ENCODE assay signal across 12 cellular contexts in genomic region chr7:111438369-111439289, GRCh38.
DNase-seq lines count a peak whose midpoint lies in the region; ATAC-seq, FAIRE-seq and TF ChIP-seq lines count a peak whose summit lies in the region.
"Had no signal": no experiment of that assay in that cellular context is flagged by ENCODE, and none has a peak within 500 bp of the region (broad histone marks: within the 10 kb centered on the region; RNA-seq: fewer than 3 reads in every experiment).

No MANE protein-coding gene starts in this region.

- no peaks in the 10 kb centered on the region for H3K27me3 ChIP-seq in right cardiac atrium (ENCODE audit: control insufficient read depth, insufficient read depth)

- DNase-seq in right cardiac atrium (no peak), left ventricle myocardium superior (no peak), astrocyte of the cerebellum (ENCODE audit: low read depth) (peak; percentile 36), hepatic stellate cell (ENCODE audit: low spot score) (peak; percentile 45), left lobe of liver (ENCODE audit: low spot score) (no peak), NCI-H2196 (lab: John Stamatoyannopoulos, UW; ENCODE audit: unreplicated experiment) (no peak), GM12892 (ENCODE audit: insufficient read length) (no peak)
- DNase-seq: activated CD4-positive, alpha-beta T cell treated with anti-CD3 and anti-CD28 coated beads, Interleukin-2, amount 10 ng/mL, durations not matched to agents 7 days and 5 days; NCI-H2171; SHP77 treated with DMSO at 0.1 percent for 48 hours had no signal

- H3K9me3 ChIP-seq in right cardiac atrium (ENCODE audit: control insufficient read depth, low read length) = no peaks in the 10 kb centered on the region

- H3K27ac ChIP-seq in right cardiac atrium (ENCODE audit: low read length) = no peak overlapping the region
- H3K27ac ChIP-seq: skin epidermis had no signal

- TF ChIP-seq CTCF in astrocyte of the cerebellum (IDR thresholded peaks at IDR 0.05; ENCODE audit: low read depth, low read length, missing control alignments) = no peak

- in situ Hi-C loops in astrocyte of the cerebellum (cut with HindIII; ENCODE audit: low sequenced_read_pairs) = no loop called here

- ATAC-seq in right cardiac atrium = peak; percentile 43 to 59
- ATAC-seq in left ventricle myocardium superior = no peak
- no peak for ATAC-seq in left lobe of liver
- no peak for ATAC-seq in GM18907 (IDR thresholded peaks at IDR 0.05; ENCODE audit: unreplicated experiment)

- H3K4me1 ChIP-seq in right cardiac atrium (ENCODE audit: control insufficient read depth, insufficient read depth, low read length) = no peaks in the 10 kb centered on the region

- no peak for FAIRE-seq in GM12892 (lab: Jason Lieb, UNC)

- intact Hi-C loops in right cardiac atrium (cut with DNase I) (no loop called here), left ventricle myocardium superior (cut with micrococcal nuclease) (no loop called here)

- H3K4me3 ChIP-seq in right cardiac atrium (ENCODE audit: low read length) (no peak overlapping the region), astrocyte of the cerebellum (ENCODE audit: low read depth, low read length) (no peak overlapping the region)
- H3K4me3 ChIP-seq: skin epidermis had no signal

- WGBS in right cardiac atrium = 53% methylated on average over 3 of the region's 3 CpGs

- TF ChIP-seq POLR2A in GM12892 (IDR thresholded peaks at IDR 0.05; ENCODE audit: low read depth, low read length) = no peak

Comparison
In these comparisons a context has a peak if more than half of its experiments do, and no peak if none do; other contexts are left out.
1. ATAC-seq: peak in right cardiac atrium (2 of 2); none in left ventricle myocardium superior (single experiment), left lobe of liver (single experiment) and GM18907 (single experiment).
2. DNase-seq: peak in astrocyte of the cerebellum (single experiment) and hepatic stellate cell (single experiment); none in right cardiac atrium (0 of 3), left ventricle myocardium superior (single experiment), left lobe of liver (single experiment), NCI-H2196 (single experiment) and GM12892 (single experiment).